In the genomic region with DNA sequence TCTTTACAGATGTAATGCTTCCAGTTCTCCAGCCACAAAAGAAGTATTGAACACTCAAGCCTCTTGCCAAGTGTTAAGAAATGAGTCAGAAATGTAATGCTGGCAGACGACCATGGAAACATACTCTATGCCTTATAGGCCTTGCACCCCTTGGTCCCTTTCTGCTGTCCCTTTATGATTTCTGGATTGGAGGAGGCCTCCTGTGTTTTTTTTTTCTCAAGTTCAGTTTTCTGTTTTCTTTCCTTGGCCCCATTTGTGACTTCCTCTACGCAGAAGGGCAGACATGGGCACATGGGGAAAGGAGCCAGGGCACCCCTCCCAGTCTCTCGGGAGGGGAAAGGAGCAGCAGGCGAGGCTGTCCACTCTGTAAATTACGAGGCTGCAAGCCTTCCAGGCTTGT, we compare ENCODE assay signal across 16 cellular contexts. TPM values are rescaled to one million over a fixed set of nuclear protein-coding genes. Genes with fewer than 3 reads are reported as not detected.
DNase-seq lines count a peak whose midpoint lies in the region; ATAC-seq and TF ChIP-seq lines count a peak whose summit lies in the region.
"Had no signal": no experiment of that assay in that cellular context is flagged by ENCODE, and none has a peak within 500 bp of the region (broad histone marks: within the 10 kb centered on the region; RNA-seq: fewer than 3 reads in every experiment).

No MANE protein-coding gene starts in this region.

- H3K27me3 ChIP-seq in IMR-90 (ENCODE audit: control insufficient read depth, insufficient read depth, low read length): no peaks in the 10 kb centered on the region
- no peaks in the 10 kb centered on the region for H3K27me3 ChIP-seq in thoracic aorta (replicated peaks; ENCODE audit: insufficient read depth)
- no peaks in the 10 kb centered on the region for H3K27me3 ChIP-seq in lower lobe of right lung (ENCODE audit: low read depth)
- H3K27me3 ChIP-seq: adrenal gland had no signal

- BruUV-seq in IMR-90 (replicated peaks; lab: Mats Ljungman, UMichigan): no TSS peak

- H3K9me3 ChIP-seq in IMR-90 (ENCODE audit: control insufficient read depth, insufficient read depth, low read length) (0 out of 2 replicates have a peak, but pooled peaks cover 2% of the 10 kb centered on the region), thoracic aorta (no peaks in the 10 kb centered on the region), lower lobe of right lung (no peaks in the 10 kb centered on the region)
- H3K9me3 ChIP-seq: adrenal gland, esophagus squamous epithelium had no signal

- no peak overlapping the region for H2AK5ac ChIP-seq in IMR-90 (ENCODE audit: low read depth, low read length)

- H2BK20ac ChIP-seq in IMR-90 (ENCODE audit: low read depth, low read length): no peak overlapping the region

- H2BK15ac ChIP-seq in IMR-90 (ENCODE audit: low read depth, low read length): no peak overlapping the region

- H3K23ac ChIP-seq in IMR-90 (ENCODE audit: low read depth, low read length): no peak overlapping the region

- H2AFZ ChIP-seq in IMR-90 (replicated peaks; ENCODE audit: low read length, poor library complexity): no peak overlapping the region

- H4K20me1 ChIP-seq in IMR-90 (ENCODE audit: insufficient read depth, low read length): no peaks in the 10 kb centered on the region

- DNase-seq in IMR-90 (peak; percentile 65), coronary artery (ENCODE audit: low spot score) (peak; percentile 81), left ventricle myocardium superior (peak; percentile 32), thoracic aorta (ENCODE audit: low spot score) (no peak), cerebellum (ENCODE audit: low spot score) (no peak), lower lobe of right lung (no peak)
- DNase-seq: activated T-cell treated with anti-CD3 and anti-CD28 coated beads, Interleukin-2, amount 50 U/mL, for 72 hours; DMS79 treated with DMSO at 0.1 percent for 48 hours; esophagus squamous epithelium; NCI-H1092 treated with DMSO at 0.1 percent for 48 hours; NCI-H345; small intestine; stimulated activated naive CD4-positive, alpha-beta T cell had no signal

- no peak overlapping the region for H2BK5ac ChIP-seq in IMR-90 (ENCODE audit: low read depth, low read length, poor library complexity, severe bottlenecking)

- no peak overlapping the region for H3K18ac ChIP-seq in IMR-90 (ENCODE audit: low read depth, low read length)

- 0 out of 2 replicates have a peak overlapping the region, but pooled peaks have one; percentile 23 for H3K14ac ChIP-seq in IMR-90 (replicated peaks; ENCODE audit: low read depth, low read length)

- H3K56ac ChIP-seq in IMR-90 (ENCODE audit: extremely low read depth, insufficient read depth, low read length): no peak overlapping the region

- ATAC-seq in IMR-90 (ENCODE audit: low read depth): peak; percentile 72
- peak; percentile 58 for ATAC-seq in left ventricle myocardium superior
- ATAC-seq in thoracic aorta (ENCODE audit: insufficient number of reproducible peaks, low FRiP score, low read depth): peak; percentile 34
- no peak for ATAC-seq in HG02763 (IDR thresholded peaks at IDR 0.05; ENCODE audit: unreplicated experiment)
- ATAC-seq in lower lobe of right lung: no peak
- ATAC-seq: activated T-cell treated with anti-CD3 and anti-CD28 coated beads, Interleukin-2, amount 50 U/mL, for 72 hours had no signal

- no peak overlapping the region for H4K5ac ChIP-seq in IMR-90 (ENCODE audit: low read depth, low read length)

- POLR2A ChIA-PET in IMR-90 (lab: Charles Lee; ENCODE audit: unreplicated experiment): no interaction called here

- no CpG with 5 or more reads among the region's 5 CpGs for WGBS in IMR-90 (ENCODE audit: extremely low coverage in 2 of 2, insufficient read length in 1 of 2), 2 experiments

- in situ Hi-C loops in IMR-90 (cut with MboI; ENCODE audit: low sequenced_read_pairs): no loop called here

- H3K79me1 ChIP-seq in IMR-90 (ENCODE audit: low read depth in 1 of 2, low read length in 2 of 2): no peaks in the 10 kb centered on the region

- dilution Hi-C loops in IMR-90 (cut with HindIII; ENCODE audit: low sequenced_read_pairs, unreplicated experiment): no loop called here

- H3K4ac ChIP-seq in IMR-90 (ENCODE audit: low read depth, low read length): no peak overlapping the region

- CTCF ChIA-PET in IMR-90 (lab: Yijun Ruan, JAX): no interaction called here

- H3K4me1 ChIP-seq in IMR-90 (ENCODE audit: control insufficient read depth, insufficient read depth, low read length): peaks cover 2% of the 10 kb centered on the region; the same call in 1 of the 2 replicates
- H3K4me1 ChIP-seq in thoracic aorta (ENCODE audit: control insufficient read depth in 1 of 2, low read depth in 2 of 2): peaks cover 13 to 22% of the 10 kb centered on the region in 2 donors
- H3K4me1 ChIP-seq in lower lobe of right lung: no peaks in the 10 kb centered on the region

- no peak overlapping the region for H4K8ac ChIP-seq in IMR-90 (ENCODE audit: low read depth in 2 of 2, low read length in 2 of 2)

- H4K91ac ChIP-seq in IMR-90 (ENCODE audit: insufficient read depth, low read depth, low read length): no peak overlapping the region

- no peak overlapping the region for H3K9ac ChIP-seq in IMR-90 (ENCODE audit: low read depth, low read length)

- no peak overlapping the region for H2BK120ac ChIP-seq in IMR-90 (ENCODE audit: low read depth, low read length)

- no peak overlapping the region for H2AK9ac ChIP-seq in IMR-90 (replicated peaks; ENCODE audit: low read depth, low read length, poor library complexity)

- intact Hi-C loops in IMR-90 (cut with micrococcal nuclease) (no loop called here), left ventricle myocardium superior (cut with micrococcal nuclease) (no loop called here), lower lobe of right lung (cut with DNase I) (no loop called here)

- H3K27ac ChIP-seq in IMR-90 (ENCODE audit: insufficient read depth, low read length) (no peak overlapping the region), coronary artery (peak overlapping the region; percentile 41 to 63), thoracic aorta (peak overlapping the region; percentile 45 to 69), lower lobe of right lung (no peak overlapping the region)
- H3K27ac ChIP-seq: adrenal gland, esophagus squamous epithelium, SK-N-MC had no signal

- H3K36me3 ChIP-seq in IMR-90 (ENCODE audit: control insufficient read depth, insufficient read depth, low read length): no peaks in the 10 kb centered on the region
- no peaks in the 10 kb centered on the region for H3K36me3 ChIP-seq in thoracic aorta
- H3K36me3 ChIP-seq in lower lobe of right lung: no peaks in the 10 kb centered on the region
- H3K36me3 ChIP-seq: adrenal gland, esophagus squamous epithelium had no signal

- H3K4me3 ChIP-seq in IMR-90 (ENCODE audit: insufficient read depth, low read depth, low read length) (no peak overlapping the region), coronary artery (no peak overlapping the region), thoracic aorta (peak overlapping the region; percentile 38), lower lobe of right lung (no peak overlapping the region)
- H3K4me3 ChIP-seq: adrenal gland, esophagus squamous epithelium, SK-N-MC had no signal

- peaks cover 4% of the 10 kb centered on the region; the same call in 1 of the 2 replicates for H3K9me1 ChIP-seq in IMR-90 (ENCODE audit: insufficient read depth, low read length)

- no peak overlapping the region for H3K4me2 ChIP-seq in IMR-90 (ENCODE audit: low read depth, low read length)

- TF ChIP-seq POLR2A in IMR-90 (IDR thresholded peaks at IDR 0.05; ENCODE audit: low read depth, low read length): no peak

- TF ChIP-seq CTCF in IMR-90 (conservative IDR thresholded peaks at IDR 0.05; ENCODE audit: low read depth, low read length) (no peak), coronary artery (IDR thresholded peaks at IDR 0.05) (no peak), thoracic aorta (IDR thresholded peaks at IDR 0.05) (no peak), lower lobe of right lung (IDR thresholded peaks at IDR 0.05) (no peak)

- no peak for TF ChIP-seq RAD21 in IMR-90 (IDR thresholded peaks at IDR 0.05; ENCODE audit: low read length)

TF ChIP-seq in IMR-90, 13 proteins besides CTCF, POLR2A, EP300 and RAD21:
- TF ChIP-seq SMC3 (IDR thresholded peaks at IDR 0.05; ENCODE audit: low read depth, low read length) (no peak), RFX5 (IDR thresholded peaks at IDR 0.05; ENCODE audit: low read depth, low read length) (no peak), RCOR1 (IDR thresholded peaks at IDR 0.05; ENCODE audit: insufficient replicate concordance, low read length) (no peak), USF2 (IDR thresholded peaks at IDR 0.05; ENCODE audit: low read depth, low read length) (no peak), CHD1 (IDR thresholded peaks at IDR 0.05; ENCODE audit: low read depth, low read length) (no peak), MAFK (IDR thresholded peaks at IDR 0.05; ENCODE audit: low read depth, low read length) (no peak), MAZ (IDR thresholded peaks at IDR 0.05; ENCODE audit: borderline replicate concordance, low read depth, low read length) (no peak), FOS (IDR thresholded peaks at IDR 0.05; ENCODE audit: low read depth, low read length) (no peak), CEBPB (IDR thresholded peaks at IDR 0.05; ENCODE audit: low read depth, low read length) (no peak)
- TF ChIP-seq, protein P1, sequence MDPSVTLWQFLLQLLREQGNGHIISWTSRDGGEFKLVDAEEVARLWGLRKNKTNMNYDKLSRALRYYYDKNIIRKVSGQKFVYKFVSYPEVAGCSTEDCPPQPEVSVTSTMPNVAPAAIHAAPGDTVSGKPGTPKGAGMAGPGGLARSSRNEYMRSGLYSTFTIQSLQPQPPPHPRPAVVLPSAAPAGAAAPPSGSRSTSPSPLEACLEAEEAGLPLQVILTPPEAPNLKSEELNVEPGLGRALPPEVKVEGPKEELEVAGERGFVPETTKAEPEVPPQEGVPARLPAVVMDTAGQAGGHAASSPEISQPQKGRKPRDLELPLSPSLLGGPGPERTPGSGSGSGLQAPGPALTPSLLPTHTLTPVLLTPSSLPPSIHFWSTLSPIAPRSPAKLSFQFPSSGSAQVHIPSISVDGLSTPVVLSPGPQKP (IDR thresholded peaks at IDR 0.05; ENCODE audit: borderline replicate concordance, low read depth, low read length): no peak

RNA-seq across cellular contexts. Expression of gene SNX18, which starts 53.4 kb away (rescaled TPM):
- 50.0 and 67.8 TPM in 2 replicates for total RNA-seq in IMR-90 (2012; rRNA removed)
- polyA plus RNA-seq in IMR-90 (2012; rRNA removed): 31.2 and 40.1 TPM in 2 replicates
- polyA plus RNA-seq in IMR-90 (2012; cell fraction: cytosol; rRNA removed): 33.9 and 66.4 TPM in 2 replicates
- polyA plus RNA-seq in IMR-90 (2012; cell fraction: nucleus; rRNA removed; ENCODE audit: low replicate concordance): 17.8 and 42.7 TPM in 2 replicates
- 20.9 TPM for total RNA-seq in left ventricle myocardium superior
- total RNA-seq in thoracic aorta: 100 to 1,000 TPM; 174 to 269 TPM
- total RNA-seq in cerebellum: 22.5 TPM
- total RNA-seq in lower lobe of right lung: 33.6 TPM

Comparison
In these comparisons a context has a peak if more than half of its experiments do, and no peak if none do; other contexts are left out.
1. ATAC-seq: peak in IMR-90 (single experiment), left ventricle myocardium superior (single experiment) and thoracic aorta (single experiment); none in HG02763 (single experiment) and lower lobe of right lung (0 of 2).
2. DNase-seq: peak in IMR-90 (single experiment), coronary artery (single experiment) and left ventricle myocardium superior (single experiment); none in thoracic aorta (single experiment), cerebellum (single experiment) and lower lobe of right lung (single experiment).
3. H3K27ac ChIP-seq: peak in coronary artery (2 of 2) and thoracic aorta (2 of 2); none in IMR-90 (single experiment) and lower lobe of right lung (single experiment).